Comparison of ENCODE assay signal across 3 cellular contexts in genomic region chr22:50016988-50017700, GRCh38.
A peak's percentile ranks its signal among the peaks of the same experiment; 100 is the strongest.
TF ChIP-seq lines count a peak whose summit lies in the region.

No MANE protein-coding gene starts in this region.

TF ChIP-seq in SK-N-SH, 30 proteins besides CTCF, POLR2A, EP300 and RAD21 (continues in another document):
- TF ChIP-seq RXRA (IDR thresholded peaks at IDR 0.05; ENCODE audit: borderline replicate concordance, low read depth) (no peak), CHD2 (IDR thresholded peaks at IDR 0.05; ENCODE audit: low read length, partially characterized antibody) (no peak), RCOR1 (IDR thresholded peaks at IDR 0.05; ENCODE audit: low read length) (no peak), ELF1 (IDR thresholded peaks at IDR 0.05) (no peak), USF2 (IDR thresholded peaks at IDR 0.05; ENCODE audit: borderline replicate concordance, low read depth, low read length) (no peak), TEAD4 (IDR thresholded peaks at IDR 0.05; ENCODE audit: borderline replicate concordance, insufficient read depth) (no peak), YY1 (IDR thresholded peaks at IDR 0.05; ENCODE audit: low read depth) (no peak), TAF1 (IDR thresholded peaks at IDR 0.05; ENCODE audit: borderline replicate concordance, low read depth, low read length) (no peak), POLR2AphosphoS5 (IDR thresholded peaks at IDR 0.05; ENCODE audit: low read depth, low read length) (no peak), FOSL2 (IDR thresholded peaks at IDR 0.05; ENCODE audit: borderline replicate concordance, low read depth) (no peak), MAX (IDR thresholded peaks at IDR 0.05; ENCODE audit: low read depth) (no peak), USF1 (IDR thresholded peaks at IDR 0.05; ENCODE audit: borderline replicate concordance, low read depth) (no peak), GABPA (IDR thresholded peaks at IDR 0.05; ENCODE audit: low read depth) (no peak), ZBTB33 (IDR thresholded peaks at IDR 0.05; ENCODE audit: borderline replicate concordance, low read depth) (no peak), JUND (IDR thresholded peaks at IDR 0.05) (no peak)

TF ChIP-seq in SK-N-SH treated with all-trans-retinoic acid at 6 μM for 48 hours, 23 proteins besides CTCF, POLR2A, EP300 and RAD21:
- TF ChIP-seq TCF4 (CRISPR knock-in tag; IDR thresholded peaks at IDR 0.05; ENCODE audit: borderline replicate concordance) (no peak), POU6F1 (CRISPR knock-in tag; IDR thresholded peaks at IDR 0.05; ENCODE audit: borderline replicate concordance, low read depth) (no peak), ZNF565 (CRISPR knock-in tag; conservative IDR thresholded peaks at IDR 0.05; ENCODE audit: low read depth) (no peak), ZFP30 (CRISPR knock-in tag; IDR thresholded peaks at IDR 0.05) (no peak), ZC3H10 (CRISPR knock-in tag; IDR thresholded peaks at IDR 0.05) (no peak), ZFP3 (CRISPR knock-in tag; IDR thresholded peaks at IDR 0.05) (no peak), TSHZ2 (CRISPR knock-in tag; IDR thresholded peaks at IDR 0.05) (no peak), SNAI2 (CRISPR knock-in tag; IDR thresholded peaks at IDR 0.05) (no peak), ARNTL (CRISPR knock-in tag; IDR thresholded peaks at IDR 0.05; ENCODE audit: borderline replicate concordance, low read depth) (no peak), ESRRG (CRISPR knock-in tag; IDR thresholded peaks at IDR 0.05) (no peak), PPARA (CRISPR knock-in tag; IDR thresholded peaks at IDR 0.05; ENCODE audit: borderline replicate concordance) (no peak), CSRNP3 (CRISPR knock-in tag; IDR thresholded peaks at IDR 0.05) (no peak), CSDC2 (CRISPR knock-in tag; IDR thresholded peaks at IDR 0.05) (no peak), ZNF8 (CRISPR knock-in tag; IDR thresholded peaks at IDR 0.05) (no peak), TOX (CRISPR knock-in tag; IDR thresholded peaks at IDR 0.05; ENCODE audit: borderline replicate concordance) (no peak), ISL1 (CRISPR knock-in tag; IDR thresholded peaks at IDR 0.05) (no peak), GLIS3 (CRISPR knock-in tag; IDR thresholded peaks at IDR 0.05) (no peak)

TF ChIP-seq in HepG2, 621 proteins besides CTCF, POLR2A, EP300 and RAD21:
- no peak for TF ChIP-seq ZNF441 (CRISPR knock-in tag; IDR thresholded peaks at IDR 0.05; ENCODE audit: borderline replicate concordance)
- TF ChIP-seq ZBTB1 (CRISPR knock-in tag; IDR thresholded peaks at IDR 0.05; ENCODE audit: borderline replicate concordance): no peak
- no peak for TF ChIP-seq MNT (IDR thresholded peaks at IDR 0.05)
- TF ChIP-seq FOSL2 (CRISPR knock-in tag; IDR thresholded peaks at IDR 0.05): 0 out of 2 replicates have a peak, but pooled peaks have one; percentile 13
- TF ChIP-seq SUZ12 (IDR thresholded peaks at IDR 0.05; ENCODE audit: low read depth, low read length): no peak
- no peak for TF ChIP-seq ZNF33B (CRISPR knock-in tag; IDR thresholded peaks at IDR 0.05)
- TF ChIP-seq ZNF597 (CRISPR knock-in tag; IDR thresholded peaks at IDR 0.05): no peak
- peak; percentile 65 for TF ChIP-seq PATZ1 (CRISPR knock-in tag; IDR thresholded peaks at IDR 0.05)
- TF ChIP-seq ZNF512B (CRISPR knock-in tag; IDR thresholded peaks at IDR 0.05; ENCODE audit: borderline replicate concordance): no peak
